Comparison of ENCODE assay signal across 7 cellular contexts in the genomic region with DNA sequence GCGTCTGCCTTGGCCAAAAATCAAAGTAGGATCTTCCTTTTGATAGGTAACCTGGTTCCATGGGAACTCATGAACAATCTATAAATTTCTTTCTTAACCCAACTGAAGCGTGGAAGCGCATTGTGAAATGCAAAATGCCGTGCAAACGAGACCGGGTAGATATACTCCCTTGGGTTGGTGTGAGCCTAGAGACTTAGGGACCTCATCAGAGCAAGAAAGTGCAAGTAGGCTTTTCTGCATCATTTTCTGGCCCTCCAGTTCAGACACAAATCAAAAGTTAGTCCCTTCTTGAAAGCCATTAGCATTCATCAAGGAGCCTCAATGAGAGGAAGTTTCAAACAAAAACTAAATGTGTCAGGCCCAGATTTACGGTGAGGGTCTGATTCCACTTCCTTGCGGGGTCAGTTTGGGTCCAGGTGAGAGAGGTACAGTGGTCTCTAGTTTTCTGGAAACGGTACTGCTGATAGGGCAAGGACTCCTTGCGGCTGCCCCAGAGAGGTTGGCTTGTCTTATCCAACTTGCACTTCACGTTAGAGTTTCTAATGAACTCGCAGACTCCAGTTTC. TPM values are rescaled to one million over a fixed set of nuclear protein-coding genes. Genes with fewer than 3 reads are reported as not detected.
A peak's percentile ranks its signal among the peaks of the same experiment; 100 is the strongest.
DNase-seq lines count a peak whose midpoint lies in the region; ATAC-seq and TF ChIP-seq lines count a peak whose summit lies in the region.

No MANE protein-coding gene starts in this region.

- no peaks in the 10 kb centered on the region for H3K9me3 ChIP-seq in Peyer's patch

- peaks cover 13% of the 10 kb centered on the region for H3K4me1 Mint-ChIP-seq in activated CD4-positive, alpha-beta memory T cell treated with anti-CD3 and anti-CD28 coated beads, Interleukin-2, amount 10 ng/mL, durations not matched to agents 7 days and 5 days

- H3K4me1 ChIP-seq in Peyer's patch: peaks cover 0 to 12% (median 0%) of the 10 kb centered on the region in 4 donors

- POLR2A ChIA-PET in activated CD4-positive, alpha-beta memory T cell treated with anti-CD3 and anti-CD28 coated beads, Interleukin-2, amount 10 ng/mL, durations not matched to agents 7 days and 5 days (lab: Charles Lee): interaction anchor here (0.9 to 2.6 kb wide), 20 partner anchors 17 to 1417 kb away, joined by 3 to 18 read pairs (median 5); a partner anchor contains a TSS

- H3K4me3 ChIP-seq in Peyer's patch (peak overlapping the region; percentile 58 to 75 (median 68)), fibroblast of pulmonary artery (replicated peaks; ENCODE audit: low read depth, low read length) (peak overlapping the region; percentile 89), retinal pigment epithelial cell (ENCODE audit: low read length) (peak overlapping the region; percentile 82)

- H3K27ac ChIP-seq in Peyer's patch: peak overlapping the region; percentile 89 to 98 (median 94)

- TF ChIP-seq CTCF in Peyer's patch (IDR thresholded peaks at IDR 0.05) (no peak), fibroblast of pulmonary artery (IDR thresholded peaks at IDR 0.05; ENCODE audit: low read length, missing control alignments) (no peak), retinal pigment epithelial cell (conservative IDR thresholded peaks at IDR 0.05; ENCODE audit: low read depth, low read length) (no peak)

- H3K4me3 Mint-ChIP-seq in activated CD4-positive, alpha-beta memory T cell treated with anti-CD3 and anti-CD28 coated beads, Interleukin-2, amount 10 ng/mL, durations not matched to agents 7 days and 5 days: no peak overlapping the region

- no peak overlapping the region for H3K27ac Mint-ChIP-seq in activated CD4-positive, alpha-beta memory T cell treated with anti-CD3 and anti-CD28 coated beads, Interleukin-2, amount 10 ng/mL, durations not matched to agents 7 days and 5 days

- TF ChIP-seq POLR2A in Peyer's patch (IDR thresholded peaks at IDR 0.05): no peak

- CTCF ChIA-PET in activated CD4-positive, alpha-beta memory T cell treated with anti-CD3 and anti-CD28 coated beads, Interleukin-2, amount 10 ng/mL, durations not matched to agents 7 days and 5 days (lab: Charles Lee): interaction anchor here (1.2 to 1.8 kb wide), 2 partner anchors 40 to 882 kb away, joined by 3 to 4 read pairs; no protein-coding TSS in a partner anchor

- no peaks in the 10 kb centered on the region for H3K27me3 ChIP-seq in Peyer's patch

- no peaks in the 10 kb centered on the region for H3K9me3 Mint-ChIP-seq in activated CD4-positive, alpha-beta memory T cell treated with anti-CD3 and anti-CD28 coated beads, Interleukin-2, amount 10 ng/mL, durations not matched to agents 7 days and 5 days

- H3K36me3 Mint-ChIP-seq in activated CD4-positive, alpha-beta memory T cell treated with anti-CD3 and anti-CD28 coated beads, Interleukin-2, amount 10 ng/mL, durations not matched to agents 7 days and 5 days (ENCODE audit: low read depth): peaks cover 5% of the 10 kb centered on the region

- no peaks in the 10 kb centered on the region for H3K36me3 ChIP-seq in Peyer's patch

- ATAC-seq in GM18907 (IDR thresholded peaks at IDR 0.05; ENCODE audit: unreplicated experiment) (peak; percentile 30), HG02852 (IDR thresholded peaks at IDR 0.05; ENCODE audit: unreplicated experiment) (peak; percentile 16)

- DNase-seq in Peyer's patch (no peak), fibroblast of pulmonary artery (ENCODE audit: low read depth) (peak; percentile 30), retinal pigment epithelial cell (ENCODE audit: low read depth) (no peak)
- no peak for DNase-seq in activated naive CD4-positive, alpha-beta T cell treated with anti-CD3 and anti-CD28 coated beads, Interleukin-2, amount 50 U/mL, for 16 hours
- no peak for DNase-seq in activated CD4-positive, alpha-beta memory T cell treated with anti-CD3 and anti-CD28 coated beads, Interleukin-2, amount 10 ng/mL, durations not matched to agents 7 days and 5 days

- H3K27me3 Mint-ChIP-seq in activated CD4-positive, alpha-beta memory T cell treated with anti-CD3 and anti-CD28 coated beads, Interleukin-2, amount 10 ng/mL, durations not matched to agents 7 days and 5 days: peaks cover 4% of the 10 kb centered on the region

RNA-seq across cellular contexts. Expression of a gene that starts 5.3 kb away (rescaled TPM):
- total RNA-seq in Peyer's patch: 1 to 10 TPM; 4.9 to 6.8 (median 5.8) TPM
- total RNA-seq in activated CD4-positive, alpha-beta memory T cell treated with anti-CD3 and anti-CD28 coated beads, Interleukin-2, amount 10 ng/mL, durations not matched to agents 7 days and 5 days: 10 to 100 TPM; 16.2 to 16.3 TPM
